In genomic region chr1:31568895-31569655, GRCh38 we compare ENCODE assay signal across 20 cellular contexts. TPM values are rescaled to one million over a fixed set of nuclear protein-coding genes. Genes with fewer than 3 reads are reported as not detected.
DNase-seq lines count a peak whose midpoint lies in the region; ATAC-seq, FAIRE-seq and TF ChIP-seq lines count a peak whose summit lies in the region.
"Had no signal": no experiment of that assay in that cellular context is flagged by ENCODE, and none has a peak within 500 bp of the region (broad histone marks: within the 10 kb centered on the region; RNA-seq: fewer than 3 reads in every experiment).

No MANE protein-coding gene starts in this region.

- no peaks in the 10 kb centered on the region for H3F3A ChIP-seq in smooth muscle cell (ENCODE audit: low read depth)

- no peak for FAIRE-seq in H1 (lab: Jason Lieb, UNC)
- FAIRE-seq: astrocyte, colon had no signal

- H3K23ac ChIP-seq in H1 (ENCODE audit: insufficient read length) = no peak overlapping the region

- H3K9ac ChIP-seq in H1 (replicated peaks in 1 of 4; ENCODE audit: extremely low read depth in 1 of 4, low read depth in 3 of 4, low read length in 3 of 4) (no peak overlapping the region), smooth muscle cell (ENCODE audit: low read depth) (no peak overlapping the region)
- H3K9ac ChIP-seq: BLaER1 treated with 17β-estradiol and CSF1 and Interleukin-3, amounts not matched to agents 10 nM and 100 nM had no signal

- WGBS in H1 (ENCODE audit: extremely low coverage in 1 of 2, insufficient coverage in 1 of 2, insufficient read length in 1 of 2, insufficient replicate concordance in 2 of 2, low coverage in 1 of 2, low lambda C conversion rate in 2 of 2, missing lambda C conversion rate in 1 of 2), 2 experiments = 85% methylated on average over 13 of the region's 13 CpGs; no CpG with 5 or more reads in 1 of the 2 experiments
- 53 to 76% methylated on average over 9 to 13 of the region's 13 CpGs for WGBS in testis, 2 donors
- WGBS in smooth muscle cell (ENCODE audit: low lambda C conversion rate) = 80% methylated on average over 13 of the region's 13 CpGs

- peaks cover 3% of the 10 kb centered on the region for H3K4me1 Mint-ChIP-seq in activated CD4-positive, alpha-beta T cell treated with anti-CD3 and anti-CD28 coated beads, Interleukin-2, amount 10 ng/mL, durations not matched to agents 24 days and 14 days

- H2BK5ac ChIP-seq in H1 (ENCODE audit: low read depth, low read length) = no peak overlapping the region

- no peak overlapping the region for H2BK20ac ChIP-seq in H1 (ENCODE audit: low read length)

- no peak overlapping the region for H2BK12ac ChIP-seq in H1 (ENCODE audit: low read depth, low read length)

- no peaks in the 10 kb centered on the region for H3K79me1 ChIP-seq in H1 (ENCODE audit: low read depth, low read length)

- no peak for TF ChIP-seq POLR2A in H1 (IDR thresholded peaks at IDR 0.05; ENCODE audit: control extremely low read depth in 1 of 2, low read depth in 2 of 2, low read length in 2 of 2)
- no peak for TF ChIP-seq POLR2A in testis (IDR thresholded peaks at IDR 0.05)

- H3K27me3 ChIP-seq in H1 (replicated peaks in 1 of 4; ENCODE audit: control insufficient read depth in 3 of 4, extremely low read depth in 1 of 4, insufficient read depth in 3 of 4, low read length in 3 of 4) = no peaks in the 10 kb centered on the region; a peak in 1 of 7 replicates
- H3K27me3 ChIP-seq in lower lobe of right lung (ENCODE audit: low read depth) = no peaks in the 10 kb centered on the region
- H3K27me3 ChIP-seq in testis = no peaks in the 10 kb centered on the region
- no peaks in the 10 kb centered on the region for H3K27me3 ChIP-seq in smooth muscle cell (ENCODE audit: low read depth)
- H3K27me3 ChIP-seq: BLaER1 treated with 17β-estradiol and CSF1 and Interleukin-3, amounts not matched to agents 10 nM and 100 nM had no signal

- H4K91ac ChIP-seq in H1 (replicated peaks; ENCODE audit: insufficient read length, low read length) = no peak overlapping the region

- H3K79me2 ChIP-seq in H1 (ENCODE audit: control insufficient read depth in 1 of 2, insufficient read depth in 2 of 2, low read length in 2 of 2) (no peaks in the 10 kb centered on the region), smooth muscle cell (ENCODE audit: low read depth) (no peaks in the 10 kb centered on the region)

- CTCF ChIA-PET in HEK293T (lab: Yijun Ruan, JAX) (no interaction called here), H1 (lab: Charles Lee; ENCODE audit: partially characterized antibody) (interaction anchor here (0.7 to 2.1 kb wide), 9 partner anchors 9 to 220 kb away, joined by 3 to 6 read pairs (median 4); no protein-coding TSS in a partner anchor)

- DNase-seq in HEK293T (ENCODE audit: extremely low spot score) (peak; percentile 9), H1 (ENCODE audit: low read depth in 1 of 2, low spot score in 2 of 2) (peak in 1 of 2 experiments; percentile 42), lower lobe of right lung (peak; percentile 80), testis (peak; percentile 83), smooth muscle cell (lab: John Stamatoyannopoulos, UW; ENCODE audit: unreplicated experiment) (no peak), putamen (ENCODE audit: low spot score) (no peak)
- DNase-seq in stimulated activated CD4-positive, alpha-beta T cell treated with anti-CD3 and anti-CD28 coated beads, Interleukin-12 subunit alpha, Interleukin-12 subunit beta, amount 100 ng/mL, for 4 hours = no peak
- no peak for DNase-seq in activated CD4-positive, alpha-beta T cell treated with anti-CD3 and anti-CD28 coated beads, Interleukin-2, amount 10 ng/mL, durations not matched to agents 24 days and 14 days
- DNase-seq: activated gamma-delta T cell; DMS79; NCI-H187; NCI-H510A; stimulated activated CD4-positive, alpha-beta T cell treated with anti-CD3 and anti-CD28 coated beads, Interleukin-1b, Interleukin-23, amount 100 ng/mL, for 48 hours; SW 1271 had no signal

- no peaks in the 10 kb centered on the region for H3K36me3 Mint-ChIP-seq in activated CD4-positive, alpha-beta T cell treated with anti-CD3 and anti-CD28 coated beads, Interleukin-2, amount 10 ng/mL, durations not matched to agents 24 days and 14 days (ENCODE audit: low read depth)

- no peaks in the 10 kb centered on the region for H3K9me3 ChIP-seq in H1 (ENCODE audit: insufficient read depth in 2 of 2, low read depth in 1 of 2, low read length in 1 of 2)
- no peaks in the 10 kb centered on the region for H3K9me3 ChIP-seq in lower lobe of right lung
- no peaks in the 10 kb centered on the region for H3K9me3 ChIP-seq in testis
- H3K9me3 ChIP-seq in smooth muscle cell (replicated peaks; ENCODE audit: low read depth) = no peaks in the 10 kb centered on the region
- H3K9me3 ChIP-seq: BLaER1 treated with 17β-estradiol and CSF1 and Interleukin-3, amounts not matched to agents 10 nM and 100 nM had no signal

- peak overlapping the region; percentile 65 for H4K8ac ChIP-seq in H1 (ENCODE audit: extremely low read depth, insufficient read depth, low read length)

- H3K9me3 Mint-ChIP-seq in activated CD4-positive, alpha-beta T cell treated with anti-CD3 and anti-CD28 coated beads, Interleukin-2, amount 10 ng/mL, durations not matched to agents 24 days and 14 days = no peaks in the 10 kb centered on the region

- H3K4me3 ChIP-seq in H1 (ENCODE audit: extremely low read depth in 1 of 4, insufficient read depth in 2 of 4, low read depth in 3 of 4, low read length in 4 of 4) (no peak overlapping the region), lower lobe of right lung (no peak overlapping the region), testis (no peak overlapping the region), smooth muscle cell (no peak overlapping the region)
- H3K4me3 ChIP-seq: BLaER1 treated with 17β-estradiol and CSF1 and Interleukin-3, amounts not matched to agents 10 nM and 100 nM had no signal

- H3K4me1 ChIP-seq in H1 (replicated peaks in 1 of 4; ENCODE audit: control insufficient read depth in 3 of 4, insufficient read depth in 4 of 4, low read length in 3 of 4) = peaks cover 0 to 6% (median 5%) of the 10 kb centered on the region in 4 experiments; a peak in 5 of 7 replicates
- H3K4me1 ChIP-seq in lower lobe of right lung = peaks cover 28% of the 10 kb centered on the region
- H3K4me1 ChIP-seq in testis = peaks cover 32% of the 10 kb centered on the region
- no peaks in the 10 kb centered on the region for H3K4me1 ChIP-seq in smooth muscle cell (ENCODE audit: low read depth)

- H3K23me2 ChIP-seq in H1 (ENCODE audit: low read depth, low read length) = no peaks in the 10 kb centered on the region

- H2BK120ac ChIP-seq in H1 (replicated peaks; ENCODE audit: low read depth, low read length) = no peak overlapping the region

- no peak overlapping the region for H3K27ac Mint-ChIP-seq in activated CD4-positive, alpha-beta T cell treated with anti-CD3 and anti-CD28 coated beads, Interleukin-2, amount 10 ng/mL, durations not matched to agents 24 days and 14 days

- no peak overlapping the region for H3K18ac ChIP-seq in H1 (ENCODE audit: extremely low read depth, low read length)

- H3K36me3 ChIP-seq in H1 (ENCODE audit: control insufficient read depth in 2 of 4, insufficient read depth in 4 of 4, low read length in 3 of 4) = no peaks in the 10 kb centered on the region
- H3K36me3 ChIP-seq in lower lobe of right lung = no peaks in the 10 kb centered on the region
- H3K36me3 ChIP-seq in testis (ENCODE audit: low read depth, missing control alignments) = no peaks in the 10 kb centered on the region
- H3K36me3 ChIP-seq in smooth muscle cell (ENCODE audit: low read depth) = no peaks in the 10 kb centered on the region
- H3K36me3 ChIP-seq: BLaER1 treated with 17β-estradiol and CSF1 and Interleukin-3, amounts not matched to agents 10 nM and 100 nM had no signal

- H2BK15ac ChIP-seq in H1 (ENCODE audit: low read length) = no peak overlapping the region

- H3K27me3 Mint-ChIP-seq in activated CD4-positive, alpha-beta T cell treated with anti-CD3 and anti-CD28 coated beads, Interleukin-2, amount 10 ng/mL, durations not matched to agents 24 days and 14 days = peaks cover 15% of the 10 kb centered on the region

- H3K27ac ChIP-seq in H1 (ENCODE audit: low read depth, low read length) (no peak overlapping the region), lower lobe of right lung (no peak overlapping the region), testis (no peak overlapping the region), smooth muscle cell (ENCODE audit: low read depth) (no peak overlapping the region)
- H3K27ac ChIP-seq: BLaER1 treated with 17β-estradiol and CSF1 and Interleukin-3, amounts not matched to agents 10 nM and 100 nM; epithelial cell of prostate had no signal

- H3K14ac ChIP-seq in H1 (ENCODE audit: insufficient read length) = no peak overlapping the region

- H3K56ac ChIP-seq in H1 (replicated peaks; ENCODE audit: insufficient read length, low read depth, low read length) = no peak overlapping the region

- H2AFZ ChIP-seq in H1 (ENCODE audit: low read length) = no peak overlapping the region
- H2AFZ ChIP-seq in smooth muscle cell (ENCODE audit: low read depth) = no peak overlapping the region

- POLR2A ChIA-PET in HEK293T (lab: Yijun Ruan, JAX) = no interaction called here
- POLR2A ChIA-PET in H1 (lab: Charles Lee; ENCODE audit: partially characterized antibody) = no interaction called here

- peak; percentile 75 to 82 for ATAC-seq in lower lobe of right lung
- ATAC-seq: Panc1 had no signal

- H4K5ac ChIP-seq in H1 (ENCODE audit: insufficient read length, low read depth, low read length) = no peak overlapping the region

- intact Hi-C loops in lower lobe of right lung (cut with DNase I) = no loop called here
- intact Hi-C loops in testis (cut with DNase I; ENCODE audit: low total_unique reads) = no loop called here
- intact Hi-C loops in activated CD4-positive, alpha-beta T cell treated with anti-CD3 and anti-CD28 coated beads, Interleukin-2, amount 10 ng/mL, durations not matched to agents 24 days and 14 days (cut with micrococcal nuclease) = no loop called here

- no peak overlapping the region for H2AK5ac ChIP-seq in H1 (ENCODE audit: low read depth, low read length)

- H3K4ac ChIP-seq in H1 (replicated peaks; ENCODE audit: insufficient read length, low read depth, low read length) = peak overlapping the region; percentile 2

- H3K4me2 ChIP-seq in H1 (ENCODE audit: insufficient read depth in 1 of 2, low read depth in 2 of 2, low read length in 2 of 2) (no peak overlapping the region), smooth muscle cell (no peak overlapping the region)

- TF ChIP-seq EP300 in H1 (IDR thresholded peaks at IDR 0.05; ENCODE audit: borderline replicate concordance in 1 of 2, low read depth in 2 of 2, low read length in 2 of 2) = no peak

- H4K20me1 ChIP-seq in H1 (replicated peaks in 1 of 2; ENCODE audit: control insufficient read depth in 1 of 2, insufficient read depth in 2 of 2, low read length in 2 of 2) = no peaks in the 10 kb centered on the region
- H4K20me1 ChIP-seq in smooth muscle cell (ENCODE audit: low read depth) = no peaks in the 10 kb centered on the region

- no peak overlapping the region for H3K4me3 Mint-ChIP-seq in activated CD4-positive, alpha-beta T cell treated with anti-CD3 and anti-CD28 coated beads, Interleukin-2, amount 10 ng/mL, durations not matched to agents 24 days and 14 days

- TF ChIP-seq CTCF in H1 (IDR thresholded peaks at IDR 0.05; ENCODE audit: control extremely low read depth in 1 of 3, insufficient read depth in 1 of 3, low read depth in 1 of 3, low read length in 3 of 3) (no peak), lower lobe of right lung (IDR thresholded peaks at IDR 0.05) (no peak), testis (IDR thresholded peaks at IDR 0.05) (no peak), smooth muscle cell (IDR thresholded peaks at IDR 0.05; ENCODE audit: borderline replicate concordance, insufficient read depth, poor library complexity, severe bottlenecking) (no peak)

- TF ChIP-seq RAD21 in H1 (IDR thresholded peaks at IDR 0.05 in 1 of 2, conservative IDR thresholded peaks at IDR 0.05 in 1 of 2; ENCODE audit: low read depth in 2 of 2, low read length in 2 of 2) = no peak

RNA-seq across cellular contexts. Expression of gene TINAGL1, which starts 7.2 kb away (rescaled TPM):
- 9.7 and 11.2 TPM in 2 replicates for total RNA-seq in H1 (2021; fragmentation: NEBNext Ultra II Directional; extraction: Animal tissue kit (Norgen Biotek cat#: 25700))
- polyA plus RNA-seq in H1 (2011; rRNA removed) (21.7 and 24.2 TPM in 2 replicates), testis (ENCODE audit: insufficient read depth, low read depth, low replicate concordance) (24.6 TPM), smooth muscle cell (40.9 and 219 TPM in 2 replicates)
- polyA plus RNA-seq in H1 (2011; cell fraction: cytosol; rRNA removed) = 14.3 TPM
- 25.4 TPM for polyA plus RNA-seq in H1 (2011; cell fraction: nucleus; rRNA removed)
- 6.3 to 11.6 TPM (median 10.3 TPM) in 4 replicates for polyA plus RNA-seq in H1 (2012, experiment 1 of 2)
- polyA plus RNA-seq in H1 (2012, experiment 2 of 2) = 12.6 TPM
- 11.6 TPM for polyA plus RNA-seq in H1 (2013, experiment 1 of 2)
- 12.2 TPM for polyA plus RNA-seq in H1 (2013, experiment 2 of 2)
- polyA minus RNA-seq in H1 (2011; rRNA and poly(A)+ RNA removed) = 10.0 and 12.2 TPM in 2 replicates
- polyA minus RNA-seq in H1 (2011; cell fraction: cytosol; rRNA and poly(A)+ RNA removed) = 7.3 TPM
- 12.3 TPM for polyA minus RNA-seq in H1 (2011; cell fraction: nucleus; rRNA and poly(A)+ RNA removed)
- total RNA-seq in lower lobe of right lung (64.5 TPM), testis (10 to 100 TPM; 16.4 to 23.2 TPM), smooth muscle cell (142 and 148 TPM in 2 replicates)
- total RNA-seq in activated CD4-positive, alpha-beta T cell treated with anti-CD3 and anti-CD28 coated beads, Interleukin-2, amount 10 ng/mL, durations not matched to agents 24 days and 14 days = not detected in 2 replicates

RNA-seq across cellular contexts. Expression of gene HCRTR1, which starts 48.4 kb away (rescaled TPM):
- total RNA-seq in H1 (2021; fragmentation: NEBNext Ultra II Directional; extraction: Animal tissue kit (Norgen Biotek cat#: 25700)) = 0.35 and 0.44 TPM in 2 replicates
- 0.39 and 0.61 TPM in 2 replicates for polyA plus RNA-seq in H1 (2011; rRNA removed)
- polyA plus RNA-seq in H1 (2011; cell fraction: cytosol; rRNA removed) = 0.65 TPM
- 1.2 TPM for polyA plus RNA-seq in H1 (2011; cell fraction: nucleus; rRNA removed)
- 0.29 to 0.44 TPM (median 0.36 TPM) in 3 of 4 replicates, not detected in the other for polyA plus RNA-seq in H1 (2012, experiment 1 of 2)
- polyA plus RNA-seq in H1 (2012, experiment 2 of 2) = 0.21 TPM
- 0.22 TPM for polyA plus RNA-seq in H1 (2013, experiment 1 of 2)
- polyA plus RNA-seq in H1 (2013, experiment 2 of 2) = 0.33 TPM
- polyA minus RNA-seq in H1 (2011; rRNA and poly(A)+ RNA removed) = 0.32 and 0.35 TPM in 2 replicates
- polyA minus RNA-seq in H1 (2011; cell fraction: cytosol; rRNA and poly(A)+ RNA removed) = not detected
- polyA minus RNA-seq in H1 (2011; cell fraction: nucleus; rRNA and poly(A)+ RNA removed) = not detected
- total RNA-seq in lower lobe of right lung = not detected
- under 1 TPM; 0.19 to 0.31 TPM for total RNA-seq in testis
- not detected for polyA plus RNA-seq in testis (ENCODE audit: insufficient read depth, low read depth, low replicate concordance)
- total RNA-seq in smooth muscle cell = 2.0 TPM in 1 of 2 replicates, not detected in the other
- polyA plus RNA-seq in smooth muscle cell = 0.19 TPM in 1 of 2 replicates, not detected in the other
- total RNA-seq in activated CD4-positive, alpha-beta T cell treated with anti-CD3 and anti-CD28 coated beads, Interleukin-2, amount 10 ng/mL, durations not matched to agents 24 days and 14 days = not detected in 2 replicates
- total RNA-seq: astrocyte, MCF 10A had no signal

Comparison
In these comparisons a context has a peak if more than half of its experiments do, and no peak if none do; other contexts are left out.
1. DNase-seq: peak in HEK293T (single experiment), lower lobe of right lung (single experiment) and testis (single experiment); none in smooth muscle cell (single experiment), putamen (single experiment), stimulated activated CD4-positive, alpha-beta T cell treated with anti-CD3 and anti-CD28 coated beads, Interleukin-12 subunit alpha, Interleukin-12 subunit beta, amount 100 ng/mL, for 4 hours (single experiment) and activated CD4-positive, alpha-beta T cell treated with anti-CD3 and anti-CD28 coated beads, Interleukin-2, amount 10 ng/mL, durations not matched to agents 24 days and 14 days (single experiment).
2. RNA of gene TINAGL1, which starts 7.2 kb away (total RNA-seq): 142 to 148 TPM in smooth muscle cell, 64.5 TPM in lower lobe of right lung (single experiment), 16.4 to 23.2 TPM in testis and 9.7 to 11.2 TPM in H1; not detected in activated CD4-positive, alpha-beta T cell treated with anti-CD3 and anti-CD28 coated beads, Interleukin-2, amount 10 ng/mL, durations not matched to agents 24 days and 14 days; every median in the first group is over 10 times any median in the second.